ENCODE assay signal across 23 cellular contexts in the genomic region with DNA sequence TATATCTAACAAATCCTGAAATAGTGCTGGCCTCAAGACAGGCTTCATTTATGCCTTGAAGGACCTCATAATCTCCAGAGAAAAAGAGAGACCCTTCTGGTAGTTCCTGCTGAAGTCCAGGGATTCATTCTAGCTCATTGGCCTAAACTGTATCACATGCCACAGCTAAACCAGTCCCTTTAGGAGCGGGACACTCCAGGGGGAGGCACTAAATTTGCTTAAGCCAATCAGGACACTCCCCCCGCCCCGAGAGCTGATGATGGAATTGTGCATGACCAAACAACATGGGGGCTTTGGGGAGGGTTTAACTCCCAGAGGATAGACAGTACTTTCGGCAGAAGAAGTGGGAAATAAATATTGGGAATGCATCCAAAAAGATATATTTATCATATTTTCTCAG. TPM values are rescaled to one million over a fixed set of nuclear protein-coding genes. Genes with fewer than 3 reads are reported as not detected.
DNase-seq lines count a peak whose midpoint lies in the region; ATAC-seq and TF ChIP-seq lines count a peak whose summit lies in the region.
"Had no signal": no experiment of that assay in that cellular context is flagged by ENCODE, and none has a peak within 500 bp of the region (broad histone marks: within the 10 kb centered on the region; RNA-seq: fewer than 3 reads in every experiment).

No MANE protein-coding gene starts in this region.

- no peaks in the 10 kb centered on the region for H3K79me1 ChIP-seq in mesendoderm (ENCODE audit: low read length)

- no peak overlapping the region for H2AK5ac ChIP-seq in mesendoderm (ENCODE audit: low read length)

- H3K9me3 ChIP-seq in SJCRH30 (replicated peaks) (no peaks in the 10 kb centered on the region), testis (no peaks in the 10 kb centered on the region), esophagus squamous epithelium (no peaks in the 10 kb centered on the region)
- H3K9me3 ChIP-seq: A549 had no signal

- peak overlapping the region; percentile 39 for H4K8ac ChIP-seq in mesendoderm (ENCODE audit: low read depth, low read length)

- H3K4me1 Mint-ChIP-seq in GM23338: no peaks in the 10 kb centered on the region

- no peak overlapping the region for H4K5ac ChIP-seq in mesendoderm (ENCODE audit: low read length)

- H3K4me1 ChIP-seq in GM23338 (ENCODE audit: insufficient read depth) (no peaks in the 10 kb centered on the region), SJCRH30 (peaks cover 16% of the 10 kb centered on the region), mesendoderm (ENCODE audit: control insufficient read depth, low read depth, low read length) (no peaks in the 10 kb centered on the region), testis (no peaks in the 10 kb centered on the region), esophagus squamous epithelium (no peaks in the 10 kb centered on the region)
- H3K4me1 ChIP-seq: A549 had no signal

- in situ Hi-C loops in ACHN (cut with HindIII; ENCODE audit: low pct_ligation_motif_present, low pct_unique_long_range_greater_than_20kb, low sequenced_read_pairs): no loop called here

- WGBS in mesendoderm (ENCODE audit: extremely low coverage, insufficient coverage, low lambda C conversion rate): no CpG with 5 or more reads among the region's 4 CpGs
- 71 to 74% methylated on average over 4 of the region's 4 CpGs for WGBS in testis, 2 donors
- WGBS in esophagus squamous epithelium, 2 donors: 87 to 90% methylated on average over 4 of the region's 4 CpGs

- DNase-seq in GM23338 (ENCODE audit: low spot score) (no peak), SJCRH30 (peak; percentile 38 to 75), mesendoderm (no peak), testis (peak; percentile 60), esophagus squamous epithelium (lab: John Stamatoyannopoulos, UW) (no peak), ACHN (no peak)
- DNase-seq: CD8-positive, alpha-beta memory T cell; DMS153; DND-41; KG1; NCI-H1048; NCI-H1417; NCI-H1694; NCI-H2029 treated with DMSO at 0.1 percent for 48 hours; NCI-H446 treated with DMSO at 0.1 percent for 48 hours; NCI-H526; NK-92 treated with Interleukin-12 subunit alpha and Interleukin-12 subunit beta, amount 100 ng/mL, for 24 hours; PC-3 had no signal

- H3K36me3 Mint-ChIP-seq in GM23338 (ENCODE audit: low read depth): no peaks in the 10 kb centered on the region
- H3K36me3 Mint-ChIP-seq: CD8-positive, alpha-beta memory T cell had no signal

- H3K18ac ChIP-seq in mesendoderm (ENCODE audit: low read length): no peak overlapping the region

- H2AFZ ChIP-seq in GM23338: peak overlapping the region; percentile 66; the same call in 1 of the 2 replicates

- H3K79me2 ChIP-seq in GM23338 (replicated peaks; ENCODE audit: insufficient read depth): no peaks in the 10 kb centered on the region
- no peaks in the 10 kb centered on the region for H3K79me2 ChIP-seq in mesendoderm (ENCODE audit: control insufficient read depth, insufficient read depth, low read length)

- H3K4me2 ChIP-seq in GM23338: no peak overlapping the region
- no peak overlapping the region for H3K4me2 ChIP-seq in mesendoderm (ENCODE audit: low read length)
- H3K4me2 ChIP-seq: A549 had no signal

- H3K27ac ChIP-seq in GM23338 (ENCODE audit: low read depth): no peak overlapping the region
- H3K27ac ChIP-seq in SJCRH30: peak overlapping the region; percentile 1; the same call in 1 of the 2 replicates
- no peak overlapping the region for H3K27ac ChIP-seq in mesendoderm (ENCODE audit: low read depth, low read length)
- no peak overlapping the region for H3K27ac ChIP-seq in testis
- H3K27ac ChIP-seq in esophagus squamous epithelium: no peak overlapping the region
- H3K27ac ChIP-seq: A549, C4-2B had no signal

- H3K4ac ChIP-seq in mesendoderm (ENCODE audit: low read depth, low read length): no peak overlapping the region

- H3K27ac Mint-ChIP-seq in GM23338: no peak overlapping the region
- H3K27ac Mint-ChIP-seq: B cell; CD8-positive, alpha-beta memory T cell had no signal

- no peak overlapping the region for H2BK120ac ChIP-seq in mesendoderm (ENCODE audit: low read depth, low read length)

- no peaks in the 10 kb centered on the region for H4K20me1 ChIP-seq in GM23338 (replicated peaks; ENCODE audit: insufficient read depth)

- no peak overlapping the region for H2BK5ac ChIP-seq in mesendoderm (ENCODE audit: low read length)

- TF ChIP-seq POLR2A in testis (IDR thresholded peaks at IDR 0.05) (no peak), esophagus squamous epithelium (IDR thresholded peaks at IDR 0.05) (no peak)

- no peaks in the 10 kb centered on the region for H3K36me3 ChIP-seq in GM23338 (ENCODE audit: insufficient read depth)
- H3K36me3 ChIP-seq in SJCRH30: no peaks in the 10 kb centered on the region
- no peaks in the 10 kb centered on the region for H3K36me3 ChIP-seq in mesendoderm (ENCODE audit: control insufficient read depth, insufficient read depth, low read length)
- H3K36me3 ChIP-seq in testis (ENCODE audit: low read depth, missing control alignments): no peaks in the 10 kb centered on the region
- H3K36me3 ChIP-seq in esophagus squamous epithelium: no peaks in the 10 kb centered on the region

- H2BK15ac ChIP-seq in mesendoderm (replicated peaks; ENCODE audit: low read depth): no peak overlapping the region

- H3F3A ChIP-seq in GM23338 (replicated peaks; ENCODE audit: low read depth): no peaks in the 10 kb centered on the region

- peaks cover 6% of the 10 kb centered on the region for H3K27me3 Mint-ChIP-seq in GM23338 (ENCODE audit: insufficient read depth, low read depth, poor library complexity)
- H3K27me3 Mint-ChIP-seq: B cell had no signal

- H3K27me3 ChIP-seq in GM23338 (ENCODE audit: insufficient read depth) (no peaks in the 10 kb centered on the region), SJCRH30 (no peaks in the 10 kb centered on the region), mesendoderm (ENCODE audit: insufficient read depth, low read length, poor library complexity) (no peaks in the 10 kb centered on the region), testis (no peaks in the 10 kb centered on the region), esophagus squamous epithelium (no peaks in the 10 kb centered on the region)

- no peak overlapping the region for H3K9ac ChIP-seq in mesendoderm (ENCODE audit: low read length)

- H3K9me2 ChIP-seq in GM23338 (ENCODE audit: insufficient read depth): peaks cover 6% of the 10 kb centered on the region; the same call in 1 of the 2 replicates

- ATAC-seq in GM23338 (no peak), HG03025 (IDR thresholded peaks at IDR 0.05; ENCODE audit: low FRiP score, unreplicated experiment) (no peak)
- ATAC-seq: PC-3, Right ventricle myocardium inferior had no signal

- H3K4me3 ChIP-seq in GM23338 (no peak overlapping the region), SJCRH30 (no peak overlapping the region), mesendoderm (ENCODE audit: low read length) (no peak overlapping the region), testis (no peak overlapping the region), esophagus squamous epithelium (no peak overlapping the region)
- H3K4me3 ChIP-seq: A549 had no signal

- H3K9me3 Mint-ChIP-seq in GM23338: no peaks in the 10 kb centered on the region
- H3K9me3 Mint-ChIP-seq: CD8-positive, alpha-beta memory T cell had no signal

- intact Hi-C loops in testis (cut with DNase I; ENCODE audit: low total_unique reads): no loop called here
- intact Hi-C loops in esophagus squamous epithelium (cut with DNase I): no loop called here

- TF ChIP-seq CTCF in GM23338 (conservative IDR thresholded peaks at IDR 0.05; ENCODE audit: low read depth in 2 of 2) (no peak), testis (IDR thresholded peaks at IDR 0.05) (no peak), esophagus squamous epithelium (IDR thresholded peaks at IDR 0.05) (no peak)

- H3K4me3 Mint-ChIP-seq in GM23338: no peak overlapping the region
- H3K4me3 Mint-ChIP-seq: B cell; CD8-positive, alpha-beta memory T cell had no signal

- H3K56ac ChIP-seq in mesendoderm (ENCODE audit: low read length): no peak overlapping the region

- no peak overlapping the region for H3K23ac ChIP-seq in mesendoderm (ENCODE audit: low read length)

TF ChIP-seq in GM23338, 12 proteins besides CTCF, POLR2A, EP300 and RAD21 (continues in another document):
- TF ChIP-seq EZH2phosphoT487 (IDR thresholded peaks at IDR 0.05; ENCODE audit: unreplicated experiment) (no peak), NANOG (IDR thresholded peaks at IDR 0.05; ENCODE audit: borderline replicate concordance) (no peak), JUNB (IDR thresholded peaks at IDR 0.05; ENCODE audit: unreplicated experiment) (no peak), CREB1 (CRISPR knock-in tag; IDR thresholded peaks at IDR 0.05; ENCODE audit: low read depth) (no peak)
- TF ChIP-seq, protein P1, sequence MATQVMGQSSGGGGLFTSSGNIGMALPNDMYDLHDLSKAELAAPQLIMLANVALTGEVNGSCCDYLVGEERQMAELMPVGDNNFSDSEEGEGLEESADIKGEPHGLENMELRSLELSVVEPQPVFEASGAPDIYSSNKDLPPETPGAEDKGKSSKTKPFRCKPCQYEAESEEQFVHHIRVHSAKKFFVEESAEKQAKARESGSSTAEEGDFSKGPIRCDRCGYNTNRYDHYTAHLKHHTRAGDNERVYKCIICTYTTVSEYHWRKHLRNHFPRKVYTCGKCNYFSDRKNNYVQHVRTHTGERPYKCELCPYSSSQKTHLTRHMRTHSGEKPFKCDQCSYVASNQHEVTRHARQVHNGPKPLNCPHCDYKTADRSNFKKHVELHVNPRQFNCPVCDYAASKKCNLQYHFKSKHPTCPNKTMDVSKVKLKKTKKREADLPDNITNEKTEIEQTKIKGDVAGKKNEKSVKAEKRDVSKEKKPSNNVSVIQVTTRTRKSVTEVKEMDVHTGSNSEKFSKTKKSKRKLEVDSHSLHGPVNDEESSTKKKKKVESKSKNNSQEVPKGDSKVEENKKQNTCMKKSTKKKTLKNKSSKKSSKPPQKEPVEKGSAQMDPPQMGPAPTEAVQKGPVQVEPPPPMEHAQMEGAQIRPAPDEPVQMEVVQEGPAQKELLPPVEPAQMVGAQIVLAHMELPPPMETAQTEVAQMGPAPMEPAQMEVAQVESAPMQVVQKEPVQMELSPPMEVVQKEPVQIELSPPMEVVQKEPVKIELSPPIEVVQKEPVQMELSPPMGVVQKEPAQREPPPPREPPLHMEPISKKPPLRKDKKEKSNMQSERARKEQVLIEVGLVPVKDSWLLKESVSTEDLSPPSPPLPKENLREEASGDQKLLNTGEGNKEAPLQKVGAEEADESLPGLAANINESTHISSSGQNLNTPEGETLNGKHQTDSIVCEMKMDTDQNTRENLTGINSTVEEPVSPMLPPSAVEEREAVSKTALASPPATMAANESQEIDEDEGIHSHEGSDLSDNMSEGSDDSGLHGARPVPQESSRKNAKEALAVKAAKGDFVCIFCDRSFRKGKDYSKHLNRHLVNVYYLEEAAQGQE (IDR thresholded peaks at IDR 0.05; ENCODE audit: unreplicated experiment): no peak

RNA-seq across cellular contexts. Expression of a gene that starts 36.4 kb away (rescaled TPM):
- 1.3 and 2.1 TPM in 2 replicates for total RNA-seq in GM23338 (2014; rRNA removed; shearing (Covaris generic))
- polyA plus RNA-seq in GM23338 (2016; fragmentation: Nextera tagmentation; extraction: Ambion mirVana) (2.1 and 2.5 TPM in 2 replicates), testis (ENCODE audit: insufficient read depth, low read depth, low replicate concordance) (12.3 TPM)
- total RNA-seq in SJCRH30 (2014; rRNA removed; shearing (Covaris generic)): 161 and 164 TPM in 2 replicates
- polyA plus RNA-seq in mesendoderm (2013, experiment 1 of 2): 1.7 TPM
- 1.9 TPM for polyA plus RNA-seq in mesendoderm (2013, experiment 2 of 2)
- total RNA-seq in testis (1 to 10 TPM; 3.7 to 9.5 TPM), esophagus squamous epithelium (10 to 100 TPM in 2 of 4 donors, 1 to 10 TPM in 2; 5.7 to 28.6 (median 10.0) TPM)

Comparison
In these comparisons a context has a peak if more than half of its experiments do, and no peak if none do; other contexts are left out.
1. DNase-seq: peak in SJCRH30 (2 of 2) and testis (single experiment); none in GM23338 (single experiment), mesendoderm (single experiment), esophagus squamous epithelium (single experiment) and ACHN (single experiment).